10 cellular contexts compared by ENCODE assay signal in genomic region chr17:31486351-31487062, GRCh38.
DNase-seq lines count a peak whose midpoint lies in the region; ATAC-seq lines count a peak whose summit lies in the region.
"Had no signal": no experiment of that assay in that cellular context is flagged by ENCODE, and none has a peak within 500 bp of the region (broad histone marks: within the 10 kb centered on the region; RNA-seq: fewer than 3 reads in every experiment).

No MANE protein-coding gene starts in this region.

- H3K36me3 Mint-ChIP-seq in activated CD4-positive, alpha-beta T cell treated with anti-CD3 and anti-CD28 coated beads for 36 hours (ENCODE audit: low read depth) = peaks cover 2% of the 10 kb centered on the region
- H3K36me3 Mint-ChIP-seq in activated T-cell treated with anti-CD3 and anti-CD28 coated beads, Interleukin-2, amount 50 U/mL, for 72 hours (ENCODE audit: insufficient read depth in 2 of 2) = no peaks in the 10 kb centered on the region
- H3K36me3 Mint-ChIP-seq in immature natural killer cell = peaks cover 0 to 3% (median 0%) of the 10 kb centered on the region in 3 donors
- H3K36me3 Mint-ChIP-seq in stimulated activated effector memory CD8-positive, alpha-beta T cell treated with anti-CD3 and anti-CD28 coated beads, Interleukin-12 subunit alpha, Interleukin-12 subunit beta, amount 100 ng/mL, for 72 hours = peaks cover 10% of the 10 kb centered on the region

- no peak overlapping the region for H3K27ac Mint-ChIP-seq in activated CD4-positive, alpha-beta T cell treated with anti-CD3 and anti-CD28 coated beads for 36 hours
- no peak overlapping the region for H3K27ac Mint-ChIP-seq in activated T-cell treated with anti-CD3 and anti-CD28 coated beads, Interleukin-2, amount 50 U/mL, for 72 hours
- peak overlapping the region; percentile 89 to 96 (median 93) for H3K27ac Mint-ChIP-seq in immature natural killer cell
- H3K27ac Mint-ChIP-seq in stimulated activated effector memory CD8-positive, alpha-beta T cell treated with anti-CD3 and anti-CD28 coated beads, Interleukin-12 subunit alpha, Interleukin-12 subunit beta, amount 100 ng/mL, for 72 hours = no peak overlapping the region

- H3K4me1 Mint-ChIP-seq in activated CD4-positive, alpha-beta T cell treated with anti-CD3 and anti-CD28 coated beads for 36 hours = peaks cover 40% of the 10 kb centered on the region
- H3K4me1 Mint-ChIP-seq in activated T-cell treated with anti-CD3 and anti-CD28 coated beads, Interleukin-2, amount 50 U/mL, for 72 hours (ENCODE audit: low read depth) = peaks cover 47% of the 10 kb centered on the region
- peaks cover 39 to 42% of the 10 kb centered on the region in 2 donors for H3K4me1 Mint-ChIP-seq in immature natural killer cell
- peaks cover 46% of the 10 kb centered on the region for H3K4me1 Mint-ChIP-seq in stimulated activated effector memory CD8-positive, alpha-beta T cell treated with anti-CD3 and anti-CD28 coated beads, Interleukin-12 subunit alpha, Interleukin-12 subunit beta, amount 100 ng/mL, for 72 hours

- no peaks in the 10 kb centered on the region for H3K9me3 Mint-ChIP-seq in activated CD4-positive, alpha-beta T cell treated with anti-CD3 and anti-CD28 coated beads for 36 hours (ENCODE audit: low read depth)
- H3K9me3 Mint-ChIP-seq in activated T-cell treated with anti-CD3 and anti-CD28 coated beads, Interleukin-2, amount 50 U/mL, for 72 hours = no peaks in the 10 kb centered on the region
- no peaks in the 10 kb centered on the region for H3K9me3 Mint-ChIP-seq in immature natural killer cell
- H3K9me3 Mint-ChIP-seq in stimulated activated effector memory CD8-positive, alpha-beta T cell treated with anti-CD3 and anti-CD28 coated beads, Interleukin-12 subunit alpha, Interleukin-12 subunit beta, amount 100 ng/mL, for 72 hours = no peaks in the 10 kb centered on the region

- CTCF ChIA-PET in activated CD4-positive, alpha-beta T cell treated with anti-CD3 and anti-CD28 coated beads for 36 hours (lab: Charles Lee) = interaction anchor here (0.6 to 0.7 kb wide), 2 partner anchors 24 to 384 kb away, joined by 3 read pairs; no protein-coding TSS in a partner anchor

- peak overlapping the region; percentile 79 for H3K4me3 Mint-ChIP-seq in activated CD4-positive, alpha-beta T cell treated with anti-CD3 and anti-CD28 coated beads for 36 hours
- peak overlapping the region; percentile 85 to 89 for H3K4me3 Mint-ChIP-seq in activated T-cell treated with anti-CD3 and anti-CD28 coated beads, Interleukin-2, amount 50 U/mL, for 72 hours
- peak overlapping the region; percentile 88 to 90 (median 89) for H3K4me3 Mint-ChIP-seq in immature natural killer cell
- peak overlapping the region; percentile 86 for H3K4me3 Mint-ChIP-seq in stimulated activated effector memory CD8-positive, alpha-beta T cell treated with anti-CD3 and anti-CD28 coated beads, Interleukin-12 subunit alpha, Interleukin-12 subunit beta, amount 100 ng/mL, for 72 hours

- POLR2A ChIA-PET in activated CD4-positive, alpha-beta T cell treated with anti-CD3 and anti-CD28 coated beads for 36 hours (lab: Charles Lee) = interaction anchor here (0.5 to 2.0 kb wide), 2 partner anchors 23 to 652 kb away, joined by 3 to 17 read pairs; no protein-coding TSS in a partner anchor

- H3K27me3 Mint-ChIP-seq in activated CD4-positive, alpha-beta T cell treated with anti-CD3 and anti-CD28 coated beads for 36 hours = no peaks in the 10 kb centered on the region
- no peaks in the 10 kb centered on the region for H3K27me3 Mint-ChIP-seq in activated T-cell treated with anti-CD3 and anti-CD28 coated beads, Interleukin-2, amount 50 U/mL, for 72 hours (ENCODE audit: low read depth)
- peaks cover 3 to 8% (median 8%) of the 10 kb centered on the region in 3 donors for H3K27me3 Mint-ChIP-seq in immature natural killer cell (ENCODE audit: low read depth in 3 of 3)

- ATAC-seq in activated CD4-positive, alpha-beta T cell treated with anti-CD3 and anti-CD28 coated beads for 36 hours = no peak
- no peak for ATAC-seq in activated T-cell treated with anti-CD3 and anti-CD28 coated beads, Interleukin-2, amount 50 U/mL, for 72 hours (replicated peaks in 1 of 2)
- no peak for ATAC-seq in stimulated activated effector memory CD8-positive, alpha-beta T cell treated with anti-CD3 and anti-CD28 coated beads, Interleukin-12 subunit alpha, Interleukin-12 subunit beta, amount 100 ng/mL, for 72 hours
- ATAC-seq in HG02884 (IDR thresholded peaks at IDR 0.05; ENCODE audit: unreplicated experiment) = no peak
- ATAC-seq: PC-3 had no signal

- intact Hi-C loops in activated CD4-positive, alpha-beta T cell treated with anti-CD3 and anti-CD28 coated beads for 36 hours (cut with DNase I, micrococcal nuclease) = loop anchor here in 1 of 2 experiments (1.0 to 2.0 kb wide), 4 partner anchors 22 to 373 kb away; partner anchors contain the start of genes COPRS and EVI2A

- DNase-seq in activated CD4-positive, alpha-beta T cell treated with anti-CD3 and anti-CD28 coated beads for 36 hours = no peak
- no peak for DNase-seq in activated CD4-positive, alpha-beta T cell treated with anti-CD3 and anti-CD28 coated beads, Interleukin-2, amount 50 U/mL, for 4 hours
- no peak for DNase-seq in activated T-cell treated with anti-CD3 and anti-CD28 coated beads, Interleukin-2, amount 50 U/mL, for 72 hours
- DNase-seq in immature natural killer cell = no peak
- no peak for DNase-seq in stimulated activated effector memory CD8-positive, alpha-beta T cell treated with anti-CD3 and anti-CD28 coated beads, Interleukin-12 subunit alpha, Interleukin-12 subunit beta, amount 100 ng/mL, for 72 hours (ENCODE audit: low spot score in 2 of 2)
- DNase-seq in stimulated activated CD4-positive, alpha-beta T cell treated with anti-CD3 and anti-CD28 coated beads, Interleukin-1b, Interleukin-23, amount 100 ng/mL, for 48 hours = no peak
- DNase-seq in activated effector memory CD4-positive, alpha-beta T cell treated with Interleukin-2 at 50 U/mL for 16 hours = no peak
- DNase-seq: PC-3, WERI-Rb-1 had no signal

Comparison
In these comparisons a context has a peak if more than half of its experiments do, and no peak if none do; other contexts are left out.
1. H3K27ac Mint-ChIP-seq: peak in immature natural killer cell (6 of 6); none in activated CD4-positive, alpha-beta T cell treated with anti-CD3 and anti-CD28 coated beads for 36 hours (single experiment), activated T-cell treated with anti-CD3 and anti-CD28 coated beads, Interleukin-2, amount 50 U/mL, for 72 hours (single experiment) and stimulated activated effector memory CD8-positive, alpha-beta T cell treated with anti-CD3 and anti-CD28 coated beads, Interleukin-12 subunit alpha, Interleukin-12 subunit beta, amount 100 ng/mL, for 72 hours (single experiment).
2. Peak in every context shown above with its lines, with median percentiles within 50 percentile points of each other: H3K4me3 Mint-ChIP-seq.